In genomic region chr1:100089082-100089481, GRCh38 we compare ENCODE assay signal across 17 cellular contexts.
"Had no signal": no experiment of that assay in that cellular context is flagged by ENCODE, and none has a peak within 500 bp of the region (broad histone marks: within the 10 kb centered on the region; RNA-seq: fewer than 3 reads in every experiment).

No MANE protein-coding gene starts in this region.

- H3K9me3 Mint-ChIP-seq: naive B cell, nephron progenitor cell had no signal

- H3K9me3 ChIP-seq: colonic mucosa, heart left ventricle, left ventricle myocardium inferior, lower lobe of right lung had no signal

- H3K36me3 ChIP-seq: colonic mucosa had no signal

- ATAC-seq: heart left ventricle, left cardiac atrium, lower lobe of right lung, sciatic nerve had no signal

- H3K4me1 Mint-ChIP-seq: naive B cell, nephron progenitor cell had no signal

- H3K4me1 ChIP-seq: colonic mucosa, lower lobe of right lung had no signal

- H3K4me3 Mint-ChIP-seq: naive B cell, nephron progenitor cell had no signal

- DNase-seq: cerebellar nuclear complex; colonic mucosa; dermis blood vessel endothelial cell; heart left ventricle; hippocampal formation; left cardiac atrium; left ventricle myocardium inferior; lower lobe of right lung; mesendoderm; naive B cell; nephron progenitor cell; posterior cingulate gyrus; stimulated activated CD4-positive, alpha-beta T cell treated with anti-CD3 and anti-CD28 coated beads, Interleukin-2, amount 100 ng/mL, for 24 hours; stimulated activated naive CD4-positive, alpha-beta T cell treated with Interleukin-2 at 50 U/mL for 16 hours; trophoblast cell had no signal

- FAIRE-seq: keratinocyte had no signal

- H3K27ac ChIP-seq: colonic mucosa, heart left ventricle, left ventricle myocardium inferior, lower lobe of right lung had no signal

- H3K4me3 ChIP-seq: colonic mucosa, heart left ventricle, left ventricle myocardium inferior, lower lobe of right lung had no signal

- H3K27me3 Mint-ChIP-seq: naive B cell had no signal
